ENCODE assay signal across 8 cellular contexts in genomic region chr10:89861584-89862287, GRCh38.
DNase-seq lines count a peak whose midpoint lies in the region; ATAC-seq and TF ChIP-seq lines count a peak whose summit lies in the region.

No MANE protein-coding gene starts in this region.

- no TSS peak for BruUV-seq in PC-3 (replicated peaks; lab: Mats Ljungman, UMichigan)

- peaks cover 9% of the 10 kb centered on the region; the same call in 1 of the 2 replicates for H3K4me1 ChIP-seq in PC-3 (ENCODE audit: insufficient read depth, low read length)
- H3K4me1 ChIP-seq in fibroblast of lung (ENCODE audit: control insufficient read depth, extremely low read depth, insufficient read depth, low read length), result no peaks in the 10 kb centered on the region
- H3K4me1 ChIP-seq in transverse colon, result peaks cover 0 to 9% (median 0%) of the 10 kb centered on the region in 4 donors

- POLR2A ChIA-PET in PC-3 (lab: Charles Lee; ENCODE audit: unreplicated experiment), result no interaction called here
- POLR2A ChIA-PET in GM10248 (lab: Yijun Ruan, JAX), result no interaction called here

- no peaks in the 10 kb centered on the region for H4K20me1 ChIP-seq in PC-3 (ENCODE audit: low read length)
- H4K20me1 ChIP-seq in fibroblast of lung (ENCODE audit: control insufficient read depth, extremely low read depth, insufficient read depth, low read length), result no peaks in the 10 kb centered on the region

- no peaks in the 10 kb centered on the region for H3K36me3 ChIP-seq in PC-3 (ENCODE audit: low read depth, low read length)
- no peaks in the 10 kb centered on the region for H3K36me3 ChIP-seq in fibroblast of lung (ENCODE audit: control insufficient read depth, insufficient read depth, low read length)
- H3K36me3 ChIP-seq in transverse colon, result no peaks in the 10 kb centered on the region

- H3K9me2 ChIP-seq in PC-3 (replicated peaks; ENCODE audit: low read length), result no peaks in the 10 kb centered on the region

- TF ChIP-seq CTCF in PC-3 (conservative IDR thresholded peaks at IDR 0.05; ENCODE audit: low read depth, low read length) (no peak), fibroblast of lung (conservative IDR thresholded peaks at IDR 0.05 in 1 of 2, IDR thresholded peaks at IDR 0.05 in 1 of 2; ENCODE audit: low read depth in 1 of 2, low read length in 2 of 2) (no peak), GM10248 (IDR thresholded peaks at IDR 0.05; ENCODE audit: control extremely low read depth, extremely low read depth, low read depth, missing control alignments) (no peak), transverse colon (IDR thresholded peaks at IDR 0.05) (no peak)

- CTCF ChIA-PET in PC-3 (lab: Charles Lee), result interaction anchor here (0.7 kb wide), 1 partner anchor 16 kb away, joined by 3 read pairs; no protein-coding TSS in a partner anchor
- CTCF ChIA-PET in GM10248 (lab: Yijun Ruan, JAX), result interaction anchor here (1.0 to 1.2 kb wide), 2 partner anchors 8 to 9 kb away, joined by 3 read pairs; no protein-coding TSS in a partner anchor

- H3K79me2 ChIP-seq in PC-3 (ENCODE audit: low read length), result no peaks in the 10 kb centered on the region
- H3K79me2 ChIP-seq in fibroblast of lung (ENCODE audit: control insufficient read depth, insufficient read depth, low read length), result no peaks in the 10 kb centered on the region

- H3K9me3 ChIP-seq in PC-3 (ENCODE audit: low read length) (no peaks in the 10 kb centered on the region), fibroblast of lung (ENCODE audit: control insufficient read depth, insufficient read depth, low read depth, low read length) (no peaks in the 10 kb centered on the region), transverse colon (no peaks in the 10 kb centered on the region)

- 68 to 72% methylated on average over 3 of the region's 3 CpGs for WGBS in transverse colon (ENCODE audit: low coverage in 1 of 2), 2 donors

- H3K4me2 ChIP-seq in PC-3 (ENCODE audit: low read length) (peak overlapping the region; percentile 33), fibroblast of lung (ENCODE audit: extremely low read depth, insufficient read depth, low read length) (no peak overlapping the region)

- TF ChIP-seq POLR2A in transverse colon (IDR thresholded peaks at IDR 0.05), result no peak

- H2AFZ ChIP-seq in PC-3 (ENCODE audit: low read length) (no peak overlapping the region), fibroblast of lung (ENCODE audit: low read length) (no peak overlapping the region)

- peaks cover 8% of the 10 kb centered on the region for H3F3A ChIP-seq in PC-3 (ENCODE audit: low read length, unreplicated experiment)

- peak; percentile 21 for DNase-seq in stimulated activated naive CD4-positive, alpha-beta T cell treated with Interleukin-2 at 50 U/mL for 16 hours (lab: John Stamatoyannopoulos, UW)
- no peak for DNase-seq in stimulated activated naive CD4-positive, alpha-beta T cell (lab: John Stamatoyannopoulos, UW)
- DNase-seq in PC-3 (peak; percentile 52), fibroblast of lung (ENCODE audit: low read depth in 2 of 2) (peak; percentile 57 to 88), HT-29 (ENCODE audit: low spot score) (no peak), GM10248 (ENCODE audit: extremely low spot score) (no peak), transverse colon (no peak)

- peak; percentile 85 for ATAC-seq in PC-3
- no peak for ATAC-seq in HG02759 (IDR thresholded peaks at IDR 0.05; ENCODE audit: unreplicated experiment)

- TF ChIP-seq EP300 in transverse colon (IDR thresholded peaks at IDR 0.05; ENCODE audit: low read depth), result no peak

- no peaks in the 10 kb centered on the region for H3K27me3 ChIP-seq in PC-3 (ENCODE audit: low read length)
- no peaks in the 10 kb centered on the region for H3K27me3 ChIP-seq in fibroblast of lung (ENCODE audit: control insufficient read depth, insufficient read depth, low read length)
- H3K27me3 ChIP-seq in transverse colon, result no peaks in the 10 kb centered on the region

- intact Hi-C loops in PC-3 (cut with micrococcal nuclease) (no loop called here), transverse colon (cut with DNase I; ENCODE audit: low total_unique reads) (no loop called here)

- in situ Hi-C loops in transverse colon (cut with MboI; ENCODE audit: low pct_ligation_motif_present in 1 of 4, low pct_unique_long_range_greater_than_20kb in 1 of 4, low sequenced_read_pairs in 3 of 4), result no loop called here

- H3K27ac ChIP-seq in PC-3 (ENCODE audit: low read length) (peak overlapping the region; percentile 45), fibroblast of lung (ENCODE audit: insufficient read depth, low read length) (no peak overlapping the region), transverse colon (no peak overlapping the region)

- H3K9ac ChIP-seq in PC-3 (ENCODE audit: low read length) (no peak overlapping the region), fibroblast of lung (ENCODE audit: insufficient read depth, low read length) (no peak overlapping the region)

- no peak overlapping the region for H3K4me3 ChIP-seq in PC-3 (ENCODE audit: low read length)
- H3K4me3 ChIP-seq in fibroblast of lung (replicated peaks in 1 of 4; ENCODE audit: control extremely low read depth in 1 of 4, insufficient read depth in 1 of 4, low read depth in 3 of 4, low read length in 4 of 4), result no peak overlapping the region
- H3K4me3 ChIP-seq in transverse colon, result no peak overlapping the region

Comparison
In these comparisons a context has a peak if more than half of its experiments do, and no peak if none do; other contexts are left out.
1. DNase-seq: peak in stimulated activated naive CD4-positive, alpha-beta T cell treated with Interleukin-2 at 50 U/mL for 16 hours (single experiment), PC-3 (single experiment) and fibroblast of lung (2 of 2); none in stimulated activated naive CD4-positive, alpha-beta T cell (0 of 6), HT-29 (single experiment), GM10248 (single experiment) and transverse colon (single experiment).